Comparison of ENCODE assay signal across 2 cellular contexts in genomic region chr9:91564081-91564670, GRCh38.
TF ChIP-seq lines count a peak whose summit lies in the region.

No MANE protein-coding gene starts in this region.

TF ChIP-seq in GM23338, 12 proteins besides CTCF, POLR2A, EP300 and RAD21:
- no peak for TF ChIP-seq CREB1 (CRISPR knock-in tag; IDR thresholded peaks at IDR 0.05; ENCODE audit: low read depth)
- no peak for TF ChIP-seq JUNB (IDR thresholded peaks at IDR 0.05; ENCODE audit: unreplicated experiment)
- no peak for TF ChIP-seq NANOG (IDR thresholded peaks at IDR 0.05; ENCODE audit: borderline replicate concordance)
- no peak for TF ChIP-seq ETS1 (IDR thresholded peaks at IDR 0.05)
- TF ChIP-seq ZNF462 (CRISPR knock-in tag; IDR thresholded peaks at IDR 0.05) = no peak
- TF ChIP-seq STAT1 (IDR thresholded peaks at IDR 0.05; ENCODE audit: unreplicated experiment) = no peak
- TF ChIP-seq EZH2phosphoT487 (IDR thresholded peaks at IDR 0.05; ENCODE audit: unreplicated experiment) = no peak
- no peak for TF ChIP-seq ZNF331 (CRISPR knock-in tag; IDR thresholded peaks at IDR 0.05; ENCODE audit: low read depth)
- TF ChIP-seq POLR2AphosphoS5 (IDR thresholded peaks at IDR 0.05; ENCODE audit: low read depth) = no peak
- no peak for TF ChIP-seq REST (IDR thresholded peaks at IDR 0.05; ENCODE audit: unreplicated experiment)
- TF ChIP-seq ZNF114 (CRISPR knock-in tag; IDR thresholded peaks at IDR 0.05) = no peak
- no peak for TF ChIP-seq EZH2 (IDR thresholded peaks at IDR 0.05; ENCODE audit: low read depth, unreplicated experiment)

TF ChIP-seq in H1, 55 proteins besides CTCF, POLR2A, EP300 and RAD21:
- no peak for TF ChIP-seq FOSL1 (IDR thresholded peaks at IDR 0.05; ENCODE audit: insufficient read depth, low read depth, low read length)
- no peak for TF ChIP-seq SIRT6 (IDR thresholded peaks at IDR 0.05; ENCODE audit: low read length)
- TF ChIP-seq POLR2AphosphoS5 (IDR thresholded peaks at IDR 0.05; ENCODE audit: low read depth, low read length) = no peak
- TF ChIP-seq EZH2 (IDR thresholded peaks at IDR 0.05; ENCODE audit: low read depth, low read length, severe bottlenecking) = no peak
- TF ChIP-seq SP4 (IDR thresholded peaks at IDR 0.05; ENCODE audit: low read length) = no peak
- no peak for TF ChIP-seq RXRA (IDR thresholded peaks at IDR 0.05; ENCODE audit: insufficient read depth, low read depth, low read length)
- no peak for TF ChIP-seq CHD2 (IDR thresholded peaks at IDR 0.05; ENCODE audit: low read length)
- TF ChIP-seq E2F6 (IDR thresholded peaks at IDR 0.05) = no peak
- no peak for TF ChIP-seq CREB1 (IDR thresholded peaks at IDR 0.05)
- no peak for TF ChIP-seq CHD7 (IDR thresholded peaks at IDR 0.05; ENCODE audit: insufficient replicate concordance, low read length)
- TF ChIP-seq YY1 (IDR thresholded peaks at IDR 0.05; ENCODE audit: low read depth, low read length) = no peak
- no peak for TF ChIP-seq JUND (IDR thresholded peaks at IDR 0.05; ENCODE audit: low read length)
- TF ChIP-seq KDM1A (IDR thresholded peaks at IDR 0.05; ENCODE audit: borderline replicate concordance, low read length) = no peak
- TF ChIP-seq CBX5 (IDR thresholded peaks at IDR 0.05; ENCODE audit: low read depth, low read length) = no peak
- no peak for TF ChIP-seq CHD1 (IDR thresholded peaks at IDR 0.05; ENCODE audit: low read depth, low read length)
TF ChIP-seq in H1: peak in this region for 0.
